ENCODE assay signal across 9 cellular contexts in the genomic region with DNA sequence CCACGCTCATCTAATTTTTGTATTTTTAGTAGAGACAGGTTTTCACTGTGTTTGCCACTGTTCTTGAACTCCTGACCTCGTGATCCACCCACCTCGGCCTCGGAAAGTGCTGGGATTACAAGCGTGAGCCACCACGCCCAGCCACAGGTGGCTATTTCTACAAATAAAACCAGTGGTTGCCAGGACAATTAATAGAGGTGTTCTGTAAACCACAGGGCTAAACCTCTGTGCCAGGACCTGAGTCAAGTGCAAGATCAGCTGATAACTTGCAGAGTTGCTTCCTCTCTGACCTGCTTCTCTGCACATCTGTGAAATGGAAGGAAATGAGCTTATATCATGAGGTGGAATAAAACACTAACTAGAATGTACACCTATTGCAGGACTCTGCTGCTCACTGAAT.
DNase-seq lines count a peak whose midpoint lies in the region; ATAC-seq and TF ChIP-seq lines count a peak whose summit lies in the region.
"Had no signal": no experiment of that assay in that cellular context is flagged by ENCODE, and none has a peak within 500 bp of the region (broad histone marks: within the 10 kb centered on the region; RNA-seq: fewer than 3 reads in every experiment).

No MANE protein-coding gene starts in this region.

- peaks cover 39% of the 10 kb centered on the region for H3K4me1 Mint-ChIP-seq in T-helper 17 cell

- H3K27me3 Mint-ChIP-seq in T-helper 17 cell = no peaks in the 10 kb centered on the region

- WGBS in right cardiac atrium = 81% methylated on average over 6 of the region's 6 CpGs

- intact Hi-C loops in right cardiac atrium (cut with DNase I) = no loop called here

- H3K4me3 Mint-ChIP-seq in T-helper 17 cell = peak overlapping the region; percentile 83
- H3K4me3 Mint-ChIP-seq: nephron had no signal

- H3K4me3 ChIP-seq in right cardiac atrium (ENCODE audit: low read length) = no peak overlapping the region

- H3K27ac ChIP-seq in right cardiac atrium (ENCODE audit: low read length) = no peak overlapping the region

- DNase-seq in T-helper 17 cell (peak in 1 of 3 donors; percentile 17), kidney tubule cell (ENCODE audit: low spot score) (peak; percentile 56), omental fat pad (ENCODE audit: low spot score) (no peak), right cardiac atrium (no peak)
- DNase-seq: NCI-H510A had no signal

- H3K36me3 Mint-ChIP-seq in T-helper 17 cell (ENCODE audit: low read depth) = peaks cover 3% of the 10 kb centered on the region

- peak; percentile 55 for ATAC-seq in GM18511 (IDR thresholded peaks at IDR 0.05; ENCODE audit: unreplicated experiment)
- peak; percentile 68 for ATAC-seq in HG03175 (IDR thresholded peaks at IDR 0.05; ENCODE audit: unreplicated experiment)
- peak; percentile 83 for ATAC-seq in T-helper 17 cell
- ATAC-seq in omental fat pad (ENCODE audit: low FRiP score) = no peak
- no peak for ATAC-seq in right cardiac atrium
- no peak for ATAC-seq in HG02840 (IDR thresholded peaks at IDR 0.05; ENCODE audit: low FRiP score, unreplicated experiment)

- no peaks in the 10 kb centered on the region for H3K4me1 ChIP-seq in right cardiac atrium (ENCODE audit: control insufficient read depth, insufficient read depth, low read length)

- H3K27ac Mint-ChIP-seq in T-helper 17 cell = peak overlapping the region; percentile 82

- H3K9me3 ChIP-seq in T-helper 17 cell (ENCODE audit: control insufficient read depth, low read length, poor library complexity, severe bottlenecking) = no peaks in the 10 kb centered on the region
- no peaks in the 10 kb centered on the region for H3K9me3 ChIP-seq in right cardiac atrium (ENCODE audit: control insufficient read depth, low read length)

- H3K27me3 ChIP-seq in right cardiac atrium (ENCODE audit: control insufficient read depth, insufficient read depth) = no peaks in the 10 kb centered on the region

- TF ChIP-seq CTCF in omental fat pad (IDR thresholded peaks at IDR 0.05) = no peak

Comparison
In these comparisons a context has a peak if more than half of its experiments do, and no peak if none do; other contexts are left out.
1. ATAC-seq: peak in GM18511 (single experiment), HG03175 (single experiment) and T-helper 17 cell (single experiment); none in omental fat pad (single experiment), right cardiac atrium (0 of 2) and HG02840 (single experiment).